Comparison of ENCODE assay signal across 22 cellular contexts in the genomic region with DNA sequence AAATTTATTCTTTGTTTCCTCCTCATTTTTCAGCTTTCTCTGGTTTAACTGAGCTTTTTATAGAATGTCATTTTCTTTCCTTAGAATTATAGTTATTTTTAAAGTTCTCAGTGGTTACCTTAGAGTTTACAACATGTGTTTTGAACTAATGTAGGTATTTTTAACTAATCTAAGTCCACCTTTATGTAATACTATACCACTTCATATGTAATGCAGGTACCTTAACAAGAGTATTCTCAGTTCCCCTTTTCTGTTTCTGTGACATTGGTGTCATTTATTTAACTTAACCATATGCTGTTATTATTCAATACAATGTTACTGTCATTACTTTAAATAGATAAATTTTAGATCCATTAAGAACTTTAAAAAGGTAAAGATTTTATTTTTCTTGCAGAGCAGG. TPM values are rescaled to one million over a fixed set of nuclear protein-coding genes. Genes with fewer than 3 reads are reported as not detected.
DNase-seq lines count a peak whose midpoint lies in the region; ATAC-seq and TF ChIP-seq lines count a peak whose summit lies in the region.
"Had no signal": no experiment of that assay in that cellular context is flagged by ENCODE, and none has a peak within 500 bp of the region (broad histone marks: within the 10 kb centered on the region; RNA-seq: fewer than 3 reads in every experiment).

No MANE protein-coding gene starts in this region.

- ATAC-seq in GM19351 (IDR thresholded peaks at IDR 0.05; ENCODE audit: unreplicated experiment) (peak; percentile 97), HG02588 (IDR thresholded peaks at IDR 0.05; ENCODE audit: unreplicated experiment) (peak; percentile 70), HG03280 (IDR thresholded peaks at IDR 0.05; ENCODE audit: unreplicated experiment) (peak; percentile 80), upper lobe of left lung (ENCODE audit: low FRiP score in 2 of 2) (no peak)
- ATAC-seq: A549, Panc1, WTC11 had no signal

- DNase-seq in GM12865 (ENCODE audit: low read depth): peak; percentile 3
- no peak for DNase-seq in upper lobe of left lung
- no peak for DNase-seq in NCI-H345 treated with DMSO at 0.1 percent for 48 hours (lab: John Stamatoyannopoulos, UW; ENCODE audit: unreplicated experiment)
- DNase-seq in MG63: no peak
- DNase-seq in SK-N-DZ (ENCODE audit: low spot score): no peak
- DNase-seq: brain microvascular endothelial cell; CD4-positive, alpha-beta memory T cell; effector CD4-positive, alpha-beta T cell; hypothalamus; NCI-H1436 treated with DMSO at 0.1 percent for 48 hours; NCI-H524; stimulated activated naive B cell treated with anti-CD40 and anti-IgM and Interleukin-4, amounts not matched to agents 10 μg/mL and 1 μg/mL and 100 μg/mL, for 72 hours; SW 1271 had no signal

- no peak for TF ChIP-seq EP300 in upper lobe of left lung (IDR thresholded peaks at IDR 0.05)

- H3K4me1 ChIP-seq in upper lobe of left lung: no peaks in the 10 kb centered on the region
- H3K4me1 ChIP-seq: A549 had no signal

- H3K4me3 ChIP-seq in GM12865 (ENCODE audit: low read depth, low read length) (no peak overlapping the region), upper lobe of left lung (no peak overlapping the region), MG63 (no peak overlapping the region)
- H3K4me3 ChIP-seq: A549 had no signal

- no peak overlapping the region for H3K27ac ChIP-seq in upper lobe of left lung
- H3K27ac ChIP-seq: A549, brain microvascular endothelial cell, HL-60 had no signal

- H3K9me3 ChIP-seq in upper lobe of left lung: peaks cover 0 to 6% (median 0%) of the 10 kb centered on the region in 4 donors
- peaks cover 15% of the 10 kb centered on the region for H3K9me3 ChIP-seq in MG63
- H3K9me3 ChIP-seq: A549 had no signal

- no peak for TF ChIP-seq POLR2A in upper lobe of left lung (IDR thresholded peaks at IDR 0.05)

- TF ChIP-seq CTCF in GM12865 (IDR thresholded peaks at IDR 0.05; ENCODE audit: insufficient read depth, low read depth, low read length, missing control alignments) (no peak), upper lobe of left lung (IDR thresholded peaks at IDR 0.05) (no peak)

- H3K36me3 ChIP-seq in upper lobe of left lung (no peaks in the 10 kb centered on the region), MG63 (no peaks in the 10 kb centered on the region)
- H3K36me3 ChIP-seq: brain microvascular endothelial cell had no signal

- H3K27me3 ChIP-seq in upper lobe of left lung (no peaks in the 10 kb centered on the region), MG63 (no peaks in the 10 kb centered on the region)
- H3K27me3 ChIP-seq: brain microvascular endothelial cell had no signal

RNA-seq across cellular contexts. Expression of a gene that starts 30.3 kb away (rescaled TPM):
- total RNA-seq in upper lobe of left lung: not detected
- total RNA-seq in MG63 (2014; rRNA removed; shearing (Covaris generic); ENCODE audit: low replicate concordance): not detected in 2 replicates
- polyA plus RNA-seq in SK-N-DZ (2014; cell fraction: cytosol; rRNA removed): not detected in 2 replicates
- polyA plus RNA-seq in SK-N-DZ (2014; cell fraction: nucleus; rRNA removed): not detected in 2 replicates
- total RNA-seq: CD4-positive, alpha-beta memory T cell; H4; osteocyte; WTC11 had no signal
- polyA plus RNA-seq: A549; CD4-positive, alpha-beta memory T cell had no signal

Comparison
In these comparisons a context has a peak if more than half of its experiments do, and no peak if none do; other contexts are left out.
1. ATAC-seq: peak in GM19351 (single experiment), HG02588 (single experiment) and HG03280 (single experiment); none in upper lobe of left lung (0 of 2).